ENCODE assay signal across 37 cellular contexts in the genomic region with DNA sequence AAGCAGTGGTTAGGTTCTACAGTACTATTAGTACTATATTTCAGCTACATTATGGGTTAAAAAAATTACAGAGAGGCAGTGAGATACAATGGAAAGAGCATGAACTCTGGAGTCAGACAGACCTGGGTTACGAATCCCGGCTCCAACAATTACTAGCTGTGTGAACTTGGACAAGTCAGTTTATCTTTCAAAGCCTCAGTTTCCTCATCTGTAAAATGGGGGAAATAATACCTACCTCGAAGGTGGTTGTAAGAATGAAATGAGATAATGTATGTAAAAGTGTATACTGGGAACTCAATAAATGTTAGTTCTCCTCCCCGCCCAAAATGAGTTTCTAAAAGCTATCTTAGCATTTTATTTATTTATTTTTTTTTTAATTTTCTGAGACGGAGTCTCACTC.
"Had no signal": no experiment of that assay in that cellular context is flagged by ENCODE, and none has a peak within 500 bp of the region (broad histone marks: within the 10 kb centered on the region; RNA-seq: fewer than 3 reads in every experiment).

No MANE protein-coding gene starts in this region.

- H3K9ac ChIP-seq: SK-N-SH had no signal

- ATAC-seq: activated naive CD4-positive, alpha-beta T cell treated with anti-CD3 and anti-CD28 coated beads, Interleukin-2, amount 50 U/mL, for 72 hours; activated T-cell treated with anti-CD3 and anti-CD28 coated beads, Interleukin-2, amount 50 U/mL, for 4 hours; body of pancreas; PC-3 had no signal

- H3K4me1 Mint-ChIP-seq: activated B cell treated with CpG ODN at 0.5 μM for 24 hours had no signal

- FAIRE-seq: astrocyte had no signal

- H3K27ac ChIP-seq: adrenal gland, body of pancreas, breast epithelium, Peyer's patch, SJSA1 had no signal

- H3K36me3 Mint-ChIP-seq: activated naive CD4-positive, alpha-beta T cell treated with anti-CD3 and anti-CD28 coated beads, Interleukin-2, amount 50 U/mL, for 72 hours had no signal

- H3K4me3 ChIP-seq: adrenal gland, body of pancreas, breast epithelium, MG63, Peyer's patch, SJSA1 had no signal

- H3K9me3 ChIP-seq: adrenal gland, body of pancreas, breast epithelium, MG63, Peyer's patch, SJSA1, SK-N-SH had no signal

- H3K9me3 Mint-ChIP-seq: activated B cell treated with CpG ODN at 0.5 μM for 24 hours; activated CD4-positive, alpha-beta memory T cell treated with anti-CD3 and anti-CD28 coated beads for 36 hours; activated naive CD4-positive, alpha-beta T cell treated with anti-CD3 and anti-CD28 coated beads, Interleukin-2, amount 50 U/mL, for 72 hours; activated T-cell treated with anti-CD3 and anti-CD28 coated beads, Interleukin-2, amount 50 U/mL, for 4 hours; activated T-helper 1 cell treated with anti-CD3 and anti-CD28 coated beads, Interleukin-12 subunit alpha, Interleukin-12 subunit beta, Interleukin-2, Interleukin-4 antibody, amounts not matched to agents 30 ng/mL and 10 ng/mL and 1 ng/mL, durations not matched to agents 14 hours and 24 hours and 36 hours; T-helper 1 cell treated with Interleukin-12 subunit alpha and Interleukin-12 subunit beta and Interleukin-4 antibody, amounts not matched to agents 30 μg/mL and 1 μg/mL, for 36 hours; T-helper 2 cell treated with Interferon-gamma antibody and Interleukin-4, amounts not matched to agents 5 μg/mL and 100 μg/mL, for 36 hours had no signal

- H3K4me2 ChIP-seq: SK-N-SH had no signal

- H3K27me3 Mint-ChIP-seq: activated B cell treated with CpG ODN at 0.5 μM for 24 hours; activated CD4-positive, alpha-beta memory T cell treated with anti-CD3 and anti-CD28 coated beads for 36 hours had no signal

- H3K27me3 ChIP-seq: adrenal gland, body of pancreas, breast epithelium, MG63, Peyer's patch, SJSA1 had no signal

- DNase-seq: activated B cell treated with CpG ODN at 0.5 μM for 24 hours; activated CD4-positive, alpha-beta memory T cell treated with anti-CD3 and anti-CD28 coated beads for 36 hours; activated CD4-positive, alpha-beta T cell treated with anti-CD3 and anti-CD28 coated beads for 4 hours; activated CD4-positive, alpha-beta T cell treated with anti-CD3 and anti-CD28 coated beads, Interleukin-2, amount 50 U/mL, for 1 hour; activated CD4-positive, CD25-positive, alpha-beta regulatory T cell treated with anti-CD3 and anti-CD28 coated beads, Interleukin-2, amount 50 U/mL, for 72 hours; activated CD8-positive, alpha-beta memory T cell treated with anti-CD3 and anti-CD28 coated beads, Interleukin-2, amount 50 U/mL, for 4 hours; activated effector memory CD4-positive, alpha-beta T cell treated with Interleukin-2 at 50 U/mL for 16 hours; activated naive CD4-positive, alpha-beta T cell; activated T-cell treated with anti-CD3 and anti-CD28 coated beads for 4 hours; activated T-cell treated with anti-CD3 and anti-CD28 coated beads, Interleukin-2, amount 50 U/mL, for 4 hours; adrenal gland; body of pancreas; Kasumi-1; MG63; NCI-H1048; NCI-H1105 treated with DMSO at 0.1 percent for 48 hours; NCI-H1436; NCI-H1694 treated with DMSO at 0.1 percent for 48 hours; NCI-H2029 treated with DMSO at 0.1 percent for 48 hours; NCI-H2107; NCI-H2171; NCI-H510A; NCI-H526; NCI-H748 treated with DMSO at 0.1 percent for 48 hours; NK-92 treated with Interleukin-12 subunit alpha and Interleukin-12 subunit beta, amount 100 ng/mL, for 24 hours; PC-3; Peyer's patch; RPMI8226; SHP77 treated with DMSO at 0.1 percent for 48 hours; SK-N-SH had no signal

- H3K36me3 ChIP-seq: adrenal gland, breast epithelium, MG63, SJSA1 had no signal

- H3K27ac Mint-ChIP-seq: activated B cell treated with CpG ODN at 0.5 μM for 24 hours; activated CD4-positive, alpha-beta memory T cell treated with anti-CD3 and anti-CD28 coated beads for 36 hours; activated naive CD4-positive, alpha-beta T cell treated with anti-CD3 and anti-CD28 coated beads, Interleukin-2, amount 50 U/mL, for 72 hours; activated T-helper 1 cell treated with anti-CD3 and anti-CD28 coated beads, Interleukin-12 subunit alpha, Interleukin-12 subunit beta, Interleukin-2, Interleukin-4 antibody, amounts not matched to agents 30 ng/mL and 10 ng/mL and 1 ng/mL, durations not matched to agents 14 hours and 24 hours and 36 hours; T-helper 1 cell treated with Interleukin-12 subunit alpha and Interleukin-12 subunit beta and Interleukin-4 antibody, amounts not matched to agents 30 μg/mL and 1 μg/mL, for 36 hours; T-helper 2 cell treated with Interferon-gamma antibody and Interleukin-4, amounts not matched to agents 5 μg/mL and 100 μg/mL, for 36 hours had no signal

- H3K4me3 Mint-ChIP-seq: activated B cell treated with CpG ODN at 0.5 μM for 24 hours; activated CD4-positive, alpha-beta memory T cell treated with anti-CD3 and anti-CD28 coated beads for 36 hours; activated T-cell treated with anti-CD3 and anti-CD28 coated beads, Interleukin-2, amount 50 U/mL, for 4 hours; activated T-helper 1 cell treated with anti-CD3 and anti-CD28 coated beads, Interleukin-12 subunit alpha, Interleukin-12 subunit beta, Interleukin-2, Interleukin-4 antibody, amounts not matched to agents 30 ng/mL and 10 ng/mL and 1 ng/mL, durations not matched to agents 14 hours and 24 hours and 36 hours; T-helper 1 cell treated with Interleukin-12 subunit alpha and Interleukin-12 subunit beta and Interleukin-4 antibody, amounts not matched to agents 30 μg/mL and 1 μg/mL, for 36 hours; T-helper 2 cell treated with Interferon-gamma antibody and Interleukin-4, amounts not matched to agents 5 μg/mL and 100 μg/mL, for 36 hours had no signal

- H3K4me1 ChIP-seq: breast epithelium, Peyer's patch, SJSA1 had no signal
